In genomic region chr11:70454811-70455210, GRCh38 we compare ENCODE assay signal across 1 cellular context. TPM values are rescaled to one million over a fixed set of nuclear protein-coding genes. Genes with fewer than 3 reads are reported as not detected.
"Had no signal": no experiment of that assay in that cellular context is flagged by ENCODE, and none has a peak within 500 bp of the region (broad histone marks: within the 10 kb centered on the region; RNA-seq: fewer than 3 reads in every experiment).

No MANE protein-coding gene starts in this region.

RNA-seq across cellular contexts. Expression of gene CTTN, which starts 56.5 kb away (rescaled TPM):
- total RNA-seq: activated CD8-positive, alpha-beta T cell treated with anti-CD3 and anti-CD28 coated beads, Interleukin-2, amount 10 ng/mL, durations not matched to agents 7 days and 5 days had no signal
